In genomic region chr11:62295504-62295903, GRCh38 we compare ENCODE assay signal across 1 cellular context.
TF ChIP-seq lines count a peak whose summit lies in the region.

No MANE protein-coding gene starts in this region.

TF ChIP-seq in HepG2, 621 proteins besides CTCF, POLR2A, EP300 and RAD21 (continued from another document and continues in another):
- TF ChIP-seq EEA1 (CRISPR knock-in tag; IDR thresholded peaks at IDR 0.05; ENCODE audit: borderline replicate concordance) = no peak
- no peak for TF ChIP-seq ZNF614 (CRISPR knock-in tag; IDR thresholded peaks at IDR 0.05; ENCODE audit: borderline replicate concordance)
- TF ChIP-seq NONO (IDR thresholded peaks at IDR 0.05) = no peak
- TF ChIP-seq NONO (CRISPR knock-in tag; conservative IDR thresholded peaks at IDR 0.05) = no peak
- TF ChIP-seq ZNF547 (CRISPR knock-in tag; IDR thresholded peaks at IDR 0.05) = no peak
- TF ChIP-seq MIER2 (CRISPR knock-in tag; IDR thresholded peaks at IDR 0.05) = peak; percentile 96
- peak; percentile 66; the same call in 1 of the 2 replicates for TF ChIP-seq EHMT2 (IDR thresholded peaks at IDR 0.05; ENCODE audit: borderline replicate concordance, low read depth, low read length)
- TF ChIP-seq ARHGAP35 (CRISPR knock-in tag; IDR thresholded peaks at IDR 0.05; ENCODE audit: borderline replicate concordance) = no peak
- TF ChIP-seq RXRB (CRISPR knock-in tag; IDR thresholded peaks at IDR 0.05; ENCODE audit: borderline replicate concordance) = no peak
- TF ChIP-seq HDAC2 (CRISPR knock-in tag; IDR thresholded peaks at IDR 0.05) = peak; percentile 18; the same call in 1 of the 2 replicates
- no peak for TF ChIP-seq RBAK (CRISPR knock-in tag; IDR thresholded peaks at IDR 0.05)
- TF ChIP-seq PATZ1 (CRISPR knock-in tag; IDR thresholded peaks at IDR 0.05) = no peak
- TF ChIP-seq, protein P1, sequence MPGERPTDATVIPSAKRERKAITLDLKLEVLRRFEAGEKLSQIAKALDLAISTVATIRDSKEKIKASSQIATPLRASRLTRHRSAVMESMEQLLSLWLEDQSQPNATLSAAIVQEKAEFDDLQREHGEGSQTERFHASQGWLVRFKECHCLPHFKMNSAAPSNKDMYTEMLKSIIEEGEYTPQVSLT (CRISPR knock-in tag; IDR thresholded peaks at IDR 0.05; ENCODE audit: borderline replicate concordance, low read depth) = no peak
- peak; percentile 32; the same call in 1 of the 2 replicates for TF ChIP-seq TGIF2 (CRISPR knock-in tag; IDR thresholded peaks at IDR 0.05)
- no peak for TF ChIP-seq DBP (CRISPR knock-in tag; IDR thresholded peaks at IDR 0.05; ENCODE audit: not compliant biosample characterization)
- 0 out of 2 replicates have a peak, but pooled peaks have one; percentile 51 for TF ChIP-seq ZFP90 (CRISPR knock-in tag; IDR thresholded peaks at IDR 0.05; ENCODE audit: borderline replicate concordance)
- TF ChIP-seq ZHX2 (IDR thresholded peaks at IDR 0.05; ENCODE audit: low read depth) = no peak
- no peak for TF ChIP-seq ZHX2 (CRISPR knock-in tag; IDR thresholded peaks at IDR 0.05; ENCODE audit: borderline replicate concordance)
- TF ChIP-seq, protein P2, sequence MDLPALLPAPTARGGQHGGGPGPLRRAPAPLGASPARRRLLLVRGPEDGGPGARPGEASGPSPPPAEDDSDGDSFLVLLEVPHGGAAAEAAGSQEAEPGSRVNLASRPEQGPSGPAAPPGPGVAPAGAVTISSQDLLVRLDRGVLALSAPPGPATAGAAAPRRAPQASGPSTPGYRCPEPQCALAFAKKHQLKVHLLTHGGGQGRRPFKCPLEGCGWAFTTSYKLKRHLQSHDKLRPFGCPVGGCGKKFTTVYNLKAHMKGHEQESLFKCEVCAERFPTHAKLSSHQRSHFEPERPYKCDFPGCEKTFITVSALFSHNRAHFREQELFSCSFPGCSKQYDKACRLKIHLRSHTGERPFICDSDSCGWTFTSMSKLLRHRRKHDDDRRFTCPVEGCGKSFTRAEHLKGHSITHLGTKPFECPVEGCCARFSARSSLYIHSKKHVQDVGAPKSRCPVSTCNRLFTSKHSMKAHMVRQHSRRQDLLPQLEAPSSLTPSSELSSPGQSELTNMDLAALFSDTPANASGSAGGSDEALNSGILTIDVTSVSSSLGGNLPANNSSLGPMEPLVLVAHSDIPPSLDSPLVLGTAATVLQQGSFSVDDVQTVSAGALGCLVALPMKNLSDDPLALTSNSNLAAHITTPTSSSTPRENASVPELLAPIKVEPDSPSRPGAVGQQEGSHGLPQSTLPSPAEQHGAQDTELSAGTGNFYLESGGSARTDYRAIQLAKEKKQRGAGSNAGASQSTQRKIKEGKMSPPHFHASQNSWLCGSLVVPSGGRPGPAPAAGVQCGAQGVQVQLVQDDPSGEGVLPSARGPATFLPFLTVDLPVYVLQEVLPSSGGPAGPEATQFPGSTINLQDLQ (CRISPR knock-in tag; IDR thresholded peaks at IDR 0.05) = no peak
- no peak for TF ChIP-seq JUNB (CRISPR knock-in tag; IDR thresholded peaks at IDR 0.05; ENCODE audit: borderline replicate concordance)
- TF ChIP-seq IRX3 (CRISPR knock-in tag; IDR thresholded peaks at IDR 0.05; ENCODE audit: borderline replicate concordance, low read depth) = no peak
- TF ChIP-seq TEAD2 (CRISPR knock-in tag; IDR thresholded peaks at IDR 0.05) = no peak
- no peak for TF ChIP-seq ELF1 (CRISPR knock-in tag; IDR thresholded peaks at IDR 0.05)
- no peak for TF ChIP-seq SMAD1 (CRISPR knock-in tag; IDR thresholded peaks at IDR 0.05; ENCODE audit: borderline replicate concordance, low read depth)
- TF ChIP-seq ZNF136 (CRISPR knock-in tag; IDR thresholded peaks at IDR 0.05; ENCODE audit: low read depth) = no peak
- TF ChIP-seq ZNF17 (CRISPR knock-in tag; IDR thresholded peaks at IDR 0.05) = no peak
- no peak for TF ChIP-seq PHF21A (CRISPR knock-in tag; IDR thresholded peaks at IDR 0.05)
- TF ChIP-seq, protein P3, sequence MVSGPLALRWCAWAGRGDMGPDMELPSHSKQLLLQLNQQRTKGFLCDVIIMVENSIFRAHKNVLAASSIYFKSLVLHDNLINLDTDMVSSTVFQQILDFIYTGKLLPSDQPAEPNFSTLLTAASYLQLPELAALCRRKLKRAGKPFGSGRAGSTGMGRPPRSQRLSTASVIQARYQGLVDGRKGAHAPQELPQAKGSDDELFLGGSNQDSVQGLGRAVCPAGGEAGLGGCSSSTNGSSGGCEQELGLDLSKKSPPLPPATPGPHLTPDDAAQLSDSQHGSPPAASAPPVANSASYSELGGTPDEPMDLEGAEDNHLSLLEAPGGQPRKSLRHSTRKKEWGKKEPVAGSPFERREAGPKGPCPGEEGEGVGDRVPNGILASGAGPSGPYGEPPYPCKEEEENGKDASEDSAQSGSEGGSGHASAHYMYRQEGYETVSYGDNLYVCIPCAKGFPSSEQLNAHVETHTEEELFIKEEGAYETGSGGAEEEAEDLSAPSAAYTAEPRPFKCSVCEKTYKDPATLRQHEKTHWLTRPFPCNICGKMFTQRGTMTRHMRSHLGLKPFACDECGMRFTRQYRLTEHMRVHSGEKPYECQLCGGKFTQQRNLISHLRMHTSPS (CRISPR knock-in tag; IDR thresholded peaks at IDR 0.05; ENCODE audit: low read depth) = no peak
- no peak for TF ChIP-seq CBX1 (IDR thresholded peaks at IDR 0.05; ENCODE audit: low read depth)
- no peak for TF ChIP-seq GABPB1 (CRISPR knock-in tag; IDR thresholded peaks at IDR 0.05)
- no peak for TF ChIP-seq MED13 (CRISPR knock-in tag; IDR thresholded peaks at IDR 0.05)
- TF ChIP-seq TBL1XR1 (IDR thresholded peaks at IDR 0.05; ENCODE audit: borderline replicate concordance, low read length, partially characterized antibody) = no peak
- TF ChIP-seq, protein P4, sequence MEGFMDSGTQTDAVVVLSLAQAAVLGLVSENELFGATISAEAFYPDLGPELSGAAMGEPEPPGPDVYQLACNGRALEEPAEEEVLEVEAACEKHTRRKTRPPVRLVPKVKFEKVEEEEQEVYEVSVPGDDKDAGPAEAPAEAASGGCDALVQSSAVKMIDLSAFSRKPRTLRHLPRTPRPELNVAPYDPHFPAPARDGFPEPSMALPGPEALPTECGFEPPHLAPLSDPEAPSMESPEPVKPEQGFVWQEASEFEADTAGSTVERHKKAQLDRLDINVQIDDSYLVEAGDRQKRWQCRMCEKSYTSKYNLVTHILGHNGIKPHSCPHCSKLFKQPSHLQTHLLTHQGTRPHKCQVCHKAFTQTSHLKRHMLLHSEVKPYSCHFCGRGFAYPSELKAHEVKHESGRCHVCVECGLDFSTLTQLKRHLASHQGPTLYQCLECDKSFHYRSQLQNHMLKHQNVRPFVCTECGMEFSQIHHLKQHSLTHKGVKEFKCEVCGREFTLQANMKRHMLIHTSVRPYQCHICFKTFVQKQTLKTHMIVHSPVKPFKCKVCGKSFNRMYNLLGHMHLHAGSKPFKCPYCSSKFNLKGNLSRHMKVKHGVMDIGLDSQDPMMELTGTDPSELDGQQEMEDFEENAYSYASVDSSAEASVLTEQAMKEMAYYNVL (CRISPR knock-in tag; IDR thresholded peaks at IDR 0.05; ENCODE audit: borderline replicate concordance) = no peak
- no peak for TF ChIP-seq TRAFD1 (CRISPR knock-in tag; IDR thresholded peaks at IDR 0.05; ENCODE audit: borderline replicate concordance)
- TF ChIP-seq ZIK1 (CRISPR knock-in tag; IDR thresholded peaks at IDR 0.05; ENCODE audit: borderline replicate concordance, low read depth) = no peak
- no peak for TF ChIP-seq RARA (CRISPR knock-in tag; IDR thresholded peaks at IDR 0.05)
- no peak for TF ChIP-seq ZNF24 (IDR thresholded peaks at IDR 0.05)
- no peak for TF ChIP-seq ARNT2 (CRISPR knock-in tag; IDR thresholded peaks at IDR 0.05; ENCODE audit: low read depth)
- TF ChIP-seq ZNF761 (CRISPR knock-in tag; conservative IDR thresholded peaks at IDR 0.05) = no peak
- TF ChIP-seq ZNF292 (CRISPR knock-in tag; IDR thresholded peaks at IDR 0.05; ENCODE audit: borderline replicate concordance, low read depth) = no peak
- TF ChIP-seq FLYWCH1 (CRISPR knock-in tag; IDR thresholded peaks at IDR 0.05) = no peak
- TF ChIP-seq ATAD3A (CRISPR knock-in tag; IDR thresholded peaks at IDR 0.05) = no peak
- no peak for TF ChIP-seq ZEB1 (IDR thresholded peaks at IDR 0.05; ENCODE audit: insufficient replicate concordance, low read depth)
- 0 out of 2 replicates have a peak, but pooled peaks have one; percentile 25 for TF ChIP-seq ZBTB43 (CRISPR knock-in tag; conservative IDR thresholded peaks at IDR 0.05)
- 0 out of 2 replicates have a peak, but pooled peaks have one; percentile 31 for TF ChIP-seq ZNF773 (CRISPR knock-in tag; IDR thresholded peaks at IDR 0.05; ENCODE audit: borderline replicate concordance)
- TF ChIP-seq ZMAT3 (CRISPR knock-in tag; conservative IDR thresholded peaks at IDR 0.05) = no peak
- 0 out of 2 replicates have a peak, but pooled peaks have one; percentile 42 for TF ChIP-seq XBP1 (CRISPR knock-in tag; IDR thresholded peaks at IDR 0.05)
